In the genomic region with DNA sequence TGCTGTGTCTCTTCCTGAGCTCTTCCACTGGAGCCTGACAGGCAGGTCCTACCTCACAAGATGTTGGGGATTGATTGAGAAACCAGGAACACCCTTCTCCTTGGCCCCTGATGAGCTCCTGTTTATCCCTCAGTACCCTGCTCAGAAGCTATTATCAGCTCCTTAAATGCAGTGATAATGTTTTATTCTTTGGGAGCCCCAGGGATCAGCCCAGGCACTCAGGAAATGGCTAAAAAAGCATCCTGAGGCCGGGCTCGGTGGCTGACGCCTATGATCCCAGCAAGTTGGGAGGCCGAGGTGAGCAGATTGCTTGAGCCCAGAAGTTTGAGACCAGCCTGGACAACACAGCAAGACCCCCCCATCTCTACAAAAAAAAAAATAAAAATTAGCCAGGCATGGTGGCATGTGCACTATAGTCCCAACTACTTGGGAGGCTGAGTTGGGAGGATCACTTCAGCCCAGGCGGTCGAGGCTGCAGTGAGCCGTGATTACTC, we compare ENCODE assay signal across 1 cellular context.
TF ChIP-seq lines count a peak whose summit lies in the region.

No MANE protein-coding gene starts in this region.

TF ChIP-seq in HCT116, 20 proteins besides CTCF, POLR2A, EP300 and RAD21 (continued from another document):
- TF ChIP-seq, protein P1, sequence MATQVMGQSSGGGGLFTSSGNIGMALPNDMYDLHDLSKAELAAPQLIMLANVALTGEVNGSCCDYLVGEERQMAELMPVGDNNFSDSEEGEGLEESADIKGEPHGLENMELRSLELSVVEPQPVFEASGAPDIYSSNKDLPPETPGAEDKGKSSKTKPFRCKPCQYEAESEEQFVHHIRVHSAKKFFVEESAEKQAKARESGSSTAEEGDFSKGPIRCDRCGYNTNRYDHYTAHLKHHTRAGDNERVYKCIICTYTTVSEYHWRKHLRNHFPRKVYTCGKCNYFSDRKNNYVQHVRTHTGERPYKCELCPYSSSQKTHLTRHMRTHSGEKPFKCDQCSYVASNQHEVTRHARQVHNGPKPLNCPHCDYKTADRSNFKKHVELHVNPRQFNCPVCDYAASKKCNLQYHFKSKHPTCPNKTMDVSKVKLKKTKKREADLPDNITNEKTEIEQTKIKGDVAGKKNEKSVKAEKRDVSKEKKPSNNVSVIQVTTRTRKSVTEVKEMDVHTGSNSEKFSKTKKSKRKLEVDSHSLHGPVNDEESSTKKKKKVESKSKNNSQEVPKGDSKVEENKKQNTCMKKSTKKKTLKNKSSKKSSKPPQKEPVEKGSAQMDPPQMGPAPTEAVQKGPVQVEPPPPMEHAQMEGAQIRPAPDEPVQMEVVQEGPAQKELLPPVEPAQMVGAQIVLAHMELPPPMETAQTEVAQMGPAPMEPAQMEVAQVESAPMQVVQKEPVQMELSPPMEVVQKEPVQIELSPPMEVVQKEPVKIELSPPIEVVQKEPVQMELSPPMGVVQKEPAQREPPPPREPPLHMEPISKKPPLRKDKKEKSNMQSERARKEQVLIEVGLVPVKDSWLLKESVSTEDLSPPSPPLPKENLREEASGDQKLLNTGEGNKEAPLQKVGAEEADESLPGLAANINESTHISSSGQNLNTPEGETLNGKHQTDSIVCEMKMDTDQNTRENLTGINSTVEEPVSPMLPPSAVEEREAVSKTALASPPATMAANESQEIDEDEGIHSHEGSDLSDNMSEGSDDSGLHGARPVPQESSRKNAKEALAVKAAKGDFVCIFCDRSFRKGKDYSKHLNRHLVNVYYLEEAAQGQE (IDR thresholded peaks at IDR 0.05; ENCODE audit: low read depth): no peak
- TF ChIP-seq ZNF274 (IDR thresholded peaks at IDR 0.05; ENCODE audit: low read depth, low read length): no peak
